ENCODE assay signal across 30 cellular contexts in the genomic region with DNA sequence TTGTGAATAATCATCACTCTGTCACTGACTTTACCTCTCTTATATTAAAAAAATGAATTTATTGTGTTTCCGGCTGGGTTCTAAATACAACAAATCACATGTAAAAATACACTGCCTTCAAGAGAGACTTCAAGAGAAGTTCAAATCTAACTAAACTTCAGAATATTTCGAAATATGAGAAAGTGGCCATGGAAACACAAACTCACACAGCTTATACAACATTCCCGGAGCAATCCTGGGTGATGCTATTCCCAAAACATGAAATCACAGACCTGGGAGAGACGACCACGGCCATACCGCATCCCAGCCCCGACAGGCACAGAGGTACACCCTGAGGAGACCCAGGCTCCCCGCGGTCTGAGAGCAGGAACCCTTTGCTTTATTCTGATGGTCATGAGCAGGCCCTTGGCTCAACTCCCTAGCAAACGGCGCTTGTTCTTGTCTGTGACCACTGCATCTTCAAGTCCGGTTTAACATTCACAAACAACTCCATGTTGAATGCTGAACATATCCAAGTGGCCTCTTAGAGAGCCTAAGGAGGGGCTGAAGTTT.
"Had no signal": no experiment of that assay in that cellular context is flagged by ENCODE, and none has a peak within 500 bp of the region (broad histone marks: within the 10 kb centered on the region; RNA-seq: fewer than 3 reads in every experiment).

No MANE protein-coding gene starts in this region.

- H3K27ac Mint-ChIP-seq: activated CD4-positive, alpha-beta T cell treated with anti-CD3 and anti-CD28 coated beads, Interleukin-2, amount 10 ng/mL, durations not matched to agents 24 days and 14 days; activated CD8-positive, alpha-beta T cell treated with anti-CD3 and anti-CD28 coated beads for 36 hours; activated naive CD8-positive, alpha-beta T cell treated with anti-CD3 and anti-CD28 coated beads for 36 hours; activated T-cell treated with anti-CD3 and anti-CD28 coated beads, Interleukin-2, amount 50 U/mL, for 72 hours; activated T-helper 17 cell treated with anti-CD3 and anti-CD28 coated beads, Interleukin-2, amount 50 U/mL, for 72 hours; T-helper 1 cell treated with Interleukin-12 subunit alpha and Interleukin-12 subunit beta and Interleukin-4 antibody, amounts not matched to agents 30 μg/mL and 1 μg/mL, for 36 hours; T-helper 2 cell treated with Interferon-gamma antibody and Interleukin-4, amounts not matched to agents 5 μg/mL and 100 μg/mL, for 36 hours had no signal

- H3K27me3 ChIP-seq: ascending aorta, cardiac muscle cell, Peyer's patch, SJSA1 had no signal

- H3K9me3 ChIP-seq: ascending aorta, Peyer's patch, SJSA1, SK-N-SH had no signal

- H3K4me1 ChIP-seq: Peyer's patch, SJSA1 had no signal

- H3K9ac ChIP-seq: KMS-11, SK-N-SH had no signal

- H3K9me3 Mint-ChIP-seq: activated CD4-positive, alpha-beta T cell treated with anti-CD3 and anti-CD28 coated beads, Interleukin-2, amount 10 ng/mL, durations not matched to agents 24 days and 14 days; activated CD8-positive, alpha-beta T cell treated with anti-CD3 and anti-CD28 coated beads for 36 hours; activated naive CD8-positive, alpha-beta T cell treated with anti-CD3 and anti-CD28 coated beads for 36 hours; activated T-cell treated with anti-CD3 and anti-CD28 coated beads, Interleukin-2, amount 50 U/mL, for 72 hours; activated T-helper 17 cell treated with anti-CD3 and anti-CD28 coated beads, Interleukin-2, amount 50 U/mL, for 72 hours; T-helper 1 cell treated with Interleukin-12 subunit alpha and Interleukin-12 subunit beta and Interleukin-4 antibody, amounts not matched to agents 30 μg/mL and 1 μg/mL, for 36 hours; T-helper 2 cell treated with Interferon-gamma antibody and Interleukin-4, amounts not matched to agents 5 μg/mL and 100 μg/mL, for 36 hours had no signal

- H3K27ac ChIP-seq: ascending aorta, cardiac muscle cell, KMS-11, Peyer's patch, SJSA1 had no signal

- H3K4me3 Mint-ChIP-seq: activated CD4-positive, alpha-beta T cell treated with anti-CD3 and anti-CD28 coated beads, Interleukin-2, amount 10 ng/mL, durations not matched to agents 24 days and 14 days; activated CD8-positive, alpha-beta T cell treated with anti-CD3 and anti-CD28 coated beads for 36 hours; activated naive CD8-positive, alpha-beta T cell treated with anti-CD3 and anti-CD28 coated beads for 36 hours; activated T-cell treated with anti-CD3 and anti-CD28 coated beads, Interleukin-2, amount 50 U/mL, for 72 hours; activated T-helper 17 cell treated with anti-CD3 and anti-CD28 coated beads, Interleukin-2, amount 50 U/mL, for 72 hours; T-helper 1 cell treated with Interleukin-12 subunit alpha and Interleukin-12 subunit beta and Interleukin-4 antibody, amounts not matched to agents 30 μg/mL and 1 μg/mL, for 36 hours; T-helper 2 cell treated with Interferon-gamma antibody and Interleukin-4, amounts not matched to agents 5 μg/mL and 100 μg/mL, for 36 hours had no signal

- ATAC-seq: activated CD8-positive, alpha-beta T cell treated with anti-CD3 and anti-CD28 coated beads for 36 hours; activated T-cell treated with anti-CD3 and anti-CD28 coated beads, Interleukin-2, amount 50 U/mL, for 72 hours; activated T-helper 17 cell treated with anti-CD3 and anti-CD28 coated beads, Interleukin-2, amount 50 U/mL, for 72 hours; PC-3 had no signal

- H3K4me2 ChIP-seq: KMS-11, SK-N-SH had no signal

- H3K4me3 ChIP-seq: ascending aorta, cardiac muscle cell, Peyer's patch, SJSA1 had no signal

- H3K27me3 Mint-ChIP-seq: activated CD4-positive, alpha-beta T cell treated with anti-CD3 and anti-CD28 coated beads, Interleukin-2, amount 10 ng/mL, durations not matched to agents 24 days and 14 days; activated CD8-positive, alpha-beta T cell treated with anti-CD3 and anti-CD28 coated beads for 36 hours; activated naive CD8-positive, alpha-beta T cell treated with anti-CD3 and anti-CD28 coated beads for 36 hours; activated T-helper 17 cell treated with anti-CD3 and anti-CD28 coated beads, Interleukin-2, amount 50 U/mL, for 72 hours had no signal

- H3K36me3 ChIP-seq: ascending aorta, cardiac muscle cell, Peyer's patch, SJSA1 had no signal

- H3K4me1 Mint-ChIP-seq: activated CD4-positive, alpha-beta T cell treated with anti-CD3 and anti-CD28 coated beads, Interleukin-2, amount 10 ng/mL, durations not matched to agents 24 days and 14 days; activated naive CD8-positive, alpha-beta T cell treated with anti-CD3 and anti-CD28 coated beads for 36 hours; activated T-helper 17 cell treated with anti-CD3 and anti-CD28 coated beads, Interleukin-2, amount 50 U/mL, for 72 hours had no signal

- DNase-seq: activated CD4-positive, alpha-beta T cell treated with anti-CD3 and anti-CD28 coated beads, Interleukin-2, amount 10 ng/mL, durations not matched to agents 24 days and 14 days; activated CD4-positive, alpha-beta T cell treated with anti-CD3 and anti-CD28 coated beads, Interleukin-2, amount 50 U/mL, for 4 hours; activated CD8-positive, alpha-beta T cell treated with anti-CD3 and anti-CD28 coated beads for 36 hours; activated effector memory CD4-positive, alpha-beta T cell treated with anti-CD3 and anti-CD28 coated beads, Interleukin-2, amount 50 U/mL, for 16 hours; activated naive CD4-positive, alpha-beta T cell; activated naive CD4-positive, alpha-beta T cell treated with anti-CD3 and anti-CD28 coated beads, Interleukin-2, amount 50 U/mL, for 16 hours; activated naive CD8-positive, alpha-beta T cell treated with anti-CD3 and anti-CD28 coated beads for 36 hours; activated T-cell treated with anti-CD3 and anti-CD28 coated beads, Interleukin-2, amount 50 U/mL, for 1 hour; activated T-cell treated with anti-CD3 and anti-CD28 coated beads, Interleukin-2, amount 50 U/mL, for 72 hours; amygdala; MM.1S; MV-4-11; NCI-H1092; NCI-H1436 treated with DMSO at 0.1 percent for 48 hours; NCI-H1694 treated with DMSO at 0.1 percent for 48 hours; NCI-H2029; NCI-H510A treated with DMSO at 0.1 percent for 48 hours; NCI-H69; PC-3; Peyer's patch; RPMI8226; SHP77 treated with DMSO at 0.1 percent for 48 hours; SK-N-SH had no signal
